Comparison of ENCODE assay signal across 25 cellular contexts in the genomic region with DNA sequence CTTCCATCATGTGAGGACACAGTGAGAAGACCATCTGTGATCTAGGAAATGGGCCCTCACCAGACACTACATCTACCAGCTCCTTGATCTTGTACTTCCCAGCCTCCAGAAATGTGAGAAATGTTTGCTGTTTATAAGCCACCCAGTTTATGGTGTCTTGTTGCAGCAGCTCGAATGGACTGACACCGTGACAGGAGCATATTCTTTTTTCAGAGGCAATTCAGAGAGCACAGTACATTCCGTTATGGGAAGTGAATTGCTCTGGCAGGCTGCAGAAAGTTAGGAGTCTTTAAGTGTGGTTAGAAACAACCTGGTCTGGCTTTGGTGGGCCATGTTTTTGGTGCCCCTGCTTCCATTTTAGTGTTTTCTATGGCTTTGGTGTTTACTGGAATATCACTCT.
"Had no signal": no experiment of that assay in that cellular context is flagged by ENCODE, and none has a peak within 500 bp of the region (broad histone marks: within the 10 kb centered on the region; RNA-seq: fewer than 3 reads in every experiment).

No MANE protein-coding gene starts in this region.

- H3K36me3 ChIP-seq: colonic mucosa had no signal

- ATAC-seq: effector memory CD8-positive, alpha-beta T cell; esophagus mucosa; gastroesophageal sphincter; left colon; left lobe of liver; lower lobe of right lung; mucosa of descending colon had no signal

- H3K27me3 ChIP-seq: colonic mucosa, esophagus squamous epithelium, gastroesophageal sphincter, heart right ventricle had no signal

- DNase-seq: colonic mucosa; cortex of kidney; effector CD8-positive, alpha-beta T cell; effector memory CD8-positive, alpha-beta T cell; endodermal cell; erythroblast; esophagus squamous epithelium; foreskin fibroblast; foreskin melanocyte; heart right ventricle; hippocampal formation; immature natural killer cell; islet precursor cell; kidney; kidney glomerular epithelial cell; left colon; left ventricle myocardium inferior; lower lobe of right lung; mesenchymal stem cell; mucosa of descending colon; naive B cell had no signal

- H3K9me3 ChIP-seq: colonic mucosa, esophagus squamous epithelium, gastroesophageal sphincter, heart right ventricle, left ventricle myocardium inferior, lower lobe of right lung, mucosa of descending colon had no signal

- H3K4me3 ChIP-seq: colonic mucosa, esophagus squamous epithelium, gastroesophageal sphincter, heart right ventricle, left ventricle myocardium inferior, lower lobe of right lung, mucosa of descending colon had no signal

- H3K4me1 ChIP-seq: colonic mucosa, esophagus squamous epithelium, gastroesophageal sphincter, left ventricle myocardium inferior, lower lobe of right lung had no signal

- H3K27ac ChIP-seq: colonic mucosa, epithelial cell of prostate, esophagus squamous epithelium, gastroesophageal sphincter, heart right ventricle, left ventricle myocardium inferior, lower lobe of right lung had no signal
